In the genomic region with DNA sequence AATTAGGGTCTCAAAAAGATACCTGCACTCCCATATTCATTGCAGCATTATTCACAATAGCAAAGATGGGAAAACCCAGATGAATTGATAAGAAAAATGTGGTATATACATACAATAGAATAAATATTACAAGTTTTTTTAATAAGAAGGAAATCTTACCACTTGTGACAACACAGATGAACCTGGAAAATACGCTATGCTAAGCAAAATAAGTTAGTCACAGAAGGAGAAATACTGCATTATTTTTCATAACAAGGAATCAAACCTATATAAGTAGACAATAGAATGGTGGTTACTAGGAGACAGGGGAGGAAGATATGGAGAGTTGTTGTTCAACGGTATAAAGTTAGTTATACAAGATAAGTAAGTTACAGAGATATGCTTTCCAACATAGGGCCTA, we compare ENCODE assay signal across 26 cellular contexts.
DNase-seq lines count a peak whose midpoint lies in the region; ATAC-seq, FAIRE-seq and TF ChIP-seq lines count a peak whose summit lies in the region.
"Had no signal": no experiment of that assay in that cellular context is flagged by ENCODE, and none has a peak within 500 bp of the region (broad histone marks: within the 10 kb centered on the region; RNA-seq: fewer than 3 reads in every experiment).

No MANE protein-coding gene starts in this region.

- TF ChIP-seq EP300 in A549 (IDR thresholded peaks at IDR 0.05) (no peak), K562 (IDR thresholded peaks at IDR 0.05; ENCODE audit: low read length) (no peak)

- no peaks in the 10 kb centered on the region for H4K20me1 ChIP-seq in K562 (replicated peaks; ENCODE audit: control insufficient read depth, insufficient read depth, low read length)
- H4K20me1 ChIP-seq: BLaER1 had no signal

- H3K4me3 Mint-ChIP-seq in activated naive CD4-positive, alpha-beta T cell treated with anti-CD3 and anti-CD28 coated beads, Interleukin-2, amount 50 U/mL, for 24 hours: no peak overlapping the region
- no peak overlapping the region for H3K4me3 Mint-ChIP-seq in progenitor cell of endocrine pancreas (ENCODE audit: low read depth)
- H3K4me3 Mint-ChIP-seq: CD14-positive monocyte; CD4-positive, alpha-beta memory T cell; CD4-positive, CD25-positive, alpha-beta regulatory T cell; CD8-positive, alpha-beta memory T cell had no signal

- peaks cover 57% of the 10 kb centered on the region for H3K4me1 Mint-ChIP-seq in activated naive CD4-positive, alpha-beta T cell treated with anti-CD3 and anti-CD28 coated beads, Interleukin-2, amount 50 U/mL, for 24 hours
- no peaks in the 10 kb centered on the region for H3K4me1 Mint-ChIP-seq in progenitor cell of endocrine pancreas (ENCODE audit: low read depth)
- H3K4me1 Mint-ChIP-seq: CD14-positive monocyte had no signal

- intact Hi-C loops in K562 (cut with micrococcal nuclease) (no loop called here), dorsolateral prefrontal cortex (cut with DNase I) (no loop called here)

- no peak for TF ChIP-seq CTCF in A549 (IDR thresholded peaks at IDR 0.05)
- TF ChIP-seq CTCF in K562 (IDR thresholded peaks at IDR 0.05 in 2 of 3, conservative IDR thresholded peaks at IDR 0.05 in 1 of 3; ENCODE audit: insufficient read depth in 2 of 3, low read depth in 1 of 3, low read length in 3 of 3): no peak
- no peak for TF ChIP-seq CTCF in progenitor cell of endocrine pancreas (IDR thresholded peaks at IDR 0.05; ENCODE audit: unreplicated experiment)
- TF ChIP-seq CTCF in dorsolateral prefrontal cortex (IDR thresholded peaks at IDR 0.05 in 54 of 56, conservative IDR thresholded peaks at IDR 0.05 in 2 of 56; ENCODE audit: low read depth in 1 of 56, partially characterized antibody in 56 of 56): no peak

- H3K4me2 ChIP-seq in A549 (no peak overlapping the region), K562 (ENCODE audit: insufficient read depth, low read length) (no peak overlapping the region)
- H3K4me2 ChIP-seq: BLaER1 had no signal

- H3K9me3 ChIP-seq in A549: no peaks in the 10 kb centered on the region
- no peaks in the 10 kb centered on the region for H3K9me3 ChIP-seq in K562 (replicated peaks; ENCODE audit: control insufficient read depth, insufficient read depth, low read depth, low read length)
- H3K9me3 ChIP-seq: BE2C had no signal

- H2AFZ ChIP-seq in K562 (ENCODE audit: low read depth, low read length): no peak overlapping the region

- H3K36me3 Mint-ChIP-seq in activated naive CD4-positive, alpha-beta T cell treated with anti-CD3 and anti-CD28 coated beads, Interleukin-2, amount 50 U/mL, for 24 hours: peaks cover 10% of the 10 kb centered on the region
- H3K36me3 Mint-ChIP-seq in progenitor cell of endocrine pancreas (ENCODE audit: insufficient read depth): peaks cover 11% of the 10 kb centered on the region

- H3K4me3 ChIP-seq in A549 (no peak overlapping the region), K562 (no peak overlapping the region), dorsolateral prefrontal cortex (no peak overlapping the region)
- H3K4me3 ChIP-seq: BLaER1 had no signal

- peaks cover 17% of the 10 kb centered on the region for H3K79me2 ChIP-seq in K562 (ENCODE audit: control insufficient read depth, insufficient read depth, low read length)

- FAIRE-seq in A549 (lab: Jason Lieb, UNC) (peak; percentile 61), K562 (lab: Jason Lieb, UNC) (no peak)
- FAIRE-seq: G401.6, GM12891, GM19239 had no signal

- H3K4me1 ChIP-seq in A549 (no peaks in the 10 kb centered on the region), K562 (replicated peaks in 1 of 2; ENCODE audit: control insufficient read depth in 2 of 2, insufficient read depth in 2 of 2, low read length in 2 of 2) (no peaks in the 10 kb centered on the region)
- H3K4me1 ChIP-seq: BE2C, BLaER1 had no signal

- in situ Hi-C loops in K562 (cut with MboI): no loop called here

- no peak overlapping the region for H3K9ac ChIP-seq in K562 (ENCODE audit: insufficient read depth in 1 of 2, low read depth in 2 of 2, low read length in 2 of 2)
- H3K9ac ChIP-seq: BLaER1 had no signal

- H3K27me3 ChIP-seq in K562 (ENCODE audit: control insufficient read depth in 2 of 2, insufficient read depth in 2 of 2, low read length in 2 of 2) (no peaks in the 10 kb centered on the region), dorsolateral prefrontal cortex (no peaks in the 10 kb centered on the region)
- H3K27me3 ChIP-seq: BE2C, BLaER1 had no signal

- WGBS in A549 (ENCODE audit: missing lambda C conversion rate): 86% methylated on average over 2 of the region's 2 CpGs
- WGBS in K562 (ENCODE audit: insufficient coverage, low coverage, missing lambda C conversion rate): 65% methylated on average over 2 of the region's 2 CpGs

- BruUV-seq in K562 (replicated peaks; lab: Mats Ljungman, UMichigan): no TSS peak

- TF ChIP-seq RAD21 in A549 (conservative IDR thresholded peaks at IDR 0.05 in 1 of 2, IDR thresholded peaks at IDR 0.05 in 1 of 2) (no peak), K562 (CRISPR knock-in tag; conservative IDR thresholded peaks at IDR 0.05 in 1 of 2, IDR thresholded peaks at IDR 0.05 in 1 of 2) (no peak)

- no peaks in the 10 kb centered on the region for H3K9me3 Mint-ChIP-seq in activated naive CD4-positive, alpha-beta T cell treated with anti-CD3 and anti-CD28 coated beads, Interleukin-2, amount 50 U/mL, for 24 hours
- H3K9me3 Mint-ChIP-seq in progenitor cell of endocrine pancreas (ENCODE audit: low read depth): peaks cover 7% of the 10 kb centered on the region
- H3K9me3 Mint-ChIP-seq: CD4-positive, alpha-beta memory T cell; CD4-positive, CD25-positive, alpha-beta regulatory T cell; CD8-positive, alpha-beta memory T cell had no signal

- no peaks in the 10 kb centered on the region for H3K36me3 ChIP-seq in K562 (ENCODE audit: control insufficient read depth, insufficient read depth, low read length)
- H3K36me3 ChIP-seq: BE2C had no signal

- H3K27ac ChIP-seq in A549 (no peak overlapping the region), K562 (ENCODE audit: extremely low read depth, low read depth, low read length) (no peak overlapping the region), dorsolateral prefrontal cortex (no peak overlapping the region)
- H3K27ac ChIP-seq: 22Rv1, BLaER1 had no signal

- peak overlapping the region; percentile 2 for H3K27ac Mint-ChIP-seq in activated naive CD4-positive, alpha-beta T cell treated with anti-CD3 and anti-CD28 coated beads, Interleukin-2, amount 50 U/mL, for 24 hours
- peak overlapping the region; percentile 73 for H3K27ac Mint-ChIP-seq in progenitor cell of endocrine pancreas
- H3K27ac Mint-ChIP-seq: CD4-positive, CD25-positive, alpha-beta regulatory T cell had no signal

- H3K27me3 Mint-ChIP-seq in activated naive CD4-positive, alpha-beta T cell treated with anti-CD3 and anti-CD28 coated beads, Interleukin-2, amount 50 U/mL, for 24 hours: no peaks in the 10 kb centered on the region
- no peaks in the 10 kb centered on the region for H3K27me3 Mint-ChIP-seq in progenitor cell of endocrine pancreas
- H3K27me3 Mint-ChIP-seq: CD4-positive, alpha-beta memory T cell; CD4-positive, CD25-positive, alpha-beta regulatory T cell; CD8-positive, alpha-beta memory T cell had no signal

- CTCF ChIA-PET in A549 (lab: Yijun Ruan, JAX): no interaction called here
- CTCF ChIA-PET in K562 (lab: Yijun Ruan, JAX; ENCODE audit: low intra/inter-chr PET ratio): no interaction called here

- no peak for TF ChIP-seq POLR2A in A549 (IDR thresholded peaks at IDR 0.05; ENCODE audit: low read length)
- no peak for TF ChIP-seq POLR2A in K562 (conservative IDR thresholded peaks at IDR 0.05)

- ATAC-seq in A549 (no peak), K562 (no peak)

- no peaks in the 10 kb centered on the region for H3K9me1 ChIP-seq in K562 (ENCODE audit: control insufficient read depth, insufficient read depth, low read length)

- DNase-seq in activated naive CD4-positive, alpha-beta T cell treated with anti-CD3 and anti-CD28 coated beads, Interleukin-2, amount 50 U/mL, for 16 hours: no peak
- DNase-seq in A549 (ENCODE audit: low read depth in 1 of 2, low spot score in 1 of 2) (no peak), K562 (ENCODE audit: extremely low read depth in 1 of 4, low spot score in 3 of 4) (no peak), progenitor cell of endocrine pancreas (ENCODE audit: low spot score, unreplicated experiment) (no peak), dorsolateral prefrontal cortex (no peak)
- DNase-seq in stimulated activated CD4-positive, alpha-beta T cell treated with anti-CD3 and anti-CD28 coated beads, Interleukin-15, amount 100 ng/mL, for 24 hours: no peak
- DNase-seq: ACHN; BE2C; C1 segment of cervical spinal cord; CD4-positive, alpha-beta memory T cell; CD4-positive, CD25-positive, alpha-beta regulatory T cell; CD8-positive, alpha-beta memory T cell; COR-L47; DMS 273 treated with DMSO at 0.1 percent for 48 hours; DMS153; DMS53; DMS79; DND-41; GF-D8 had no signal

- POLR2A ChIA-PET in A549 (lab: Yijun Ruan, JAX) (no interaction called here), K562 (lab: Yijun Ruan, JAX) (no interaction called here)

TF ChIP-seq in A549, 52 proteins besides CTCF, POLR2A, EP300 and RAD21:
- peak; percentile 70 for TF ChIP-seq MAFK (IDR thresholded peaks at IDR 0.05; ENCODE audit: partially characterized antibody)
- TF ChIP-seq, protein P1, sequence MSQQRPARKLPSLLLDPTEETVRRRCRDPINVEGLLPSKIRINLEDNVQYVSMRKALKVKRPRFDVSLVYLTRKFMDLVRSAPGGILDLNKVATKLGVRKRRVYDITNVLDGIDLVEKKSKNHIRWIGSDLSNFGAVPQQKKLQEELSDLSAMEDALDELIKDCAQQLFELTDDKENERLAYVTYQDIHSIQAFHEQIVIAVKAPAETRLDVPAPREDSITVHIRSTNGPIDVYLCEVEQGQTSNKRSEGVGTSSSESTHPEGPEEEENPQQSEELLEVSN (IDR thresholded peaks at IDR 0.05; ENCODE audit: borderline replicate concordance, low read depth): no peak

TF ChIP-seq in K562, 482 proteins besides CTCF, POLR2A, EP300 and RAD21:
- 0 out of 2 replicates have a peak, but pooled peaks have one; percentile 5 for TF ChIP-seq C11orf30 (IDR thresholded peaks at IDR 0.05; ENCODE audit: low read depth)
- TF ChIP-seq CC2D1A (IDR thresholded peaks at IDR 0.05): no peak
- TF ChIP-seq SRSF9 (IDR thresholded peaks at IDR 0.05; ENCODE audit: borderline replicate concordance, low read depth, low read length): no peak
- TF ChIP-seq HDGF (IDR thresholded peaks at IDR 0.05): no peak
- TF ChIP-seq KDM2B (CRISPR knock-in tag; IDR thresholded peaks at IDR 0.05): no peak
- TF ChIP-seq MAFF (IDR thresholded peaks at IDR 0.05; ENCODE audit: low read length): peak; percentile 50; the same call in 1 of the 2 replicates
- no peak for TF ChIP-seq IRF2 (CRISPR knock-in tag; IDR thresholded peaks at IDR 0.05)
- no peak for TF ChIP-seq RBM39 (optimal IDR thresholded peaks at IDR 0.05; ENCODE audit: low read depth, low read length)
- no peak for TF ChIP-seq SMC3 (conservative IDR thresholded peaks at IDR 0.05; ENCODE audit: insufficient read depth, low read depth, low read length)
- TF ChIP-seq MAFK (IDR thresholded peaks at IDR 0.05; ENCODE audit: low read length): peak; percentile 33; the same call in 1 of the 2 replicates
- TF ChIP-seq ZNF316 (IDR thresholded peaks at IDR 0.05): peak; percentile 59
- no peak for TF ChIP-seq ZNF217 (CRISPR knock-in tag; IDR thresholded peaks at IDR 0.05)
TF ChIP-seq in K562: peak in this region for 4.
